In genomic region chr13:28637714-28638355, GRCh38 we compare ENCODE assay signal across 15 cellular contexts. TPM values are rescaled to one million over a fixed set of nuclear protein-coding genes. Genes with fewer than 3 reads are reported as not detected.
A peak's percentile ranks its signal among the peaks of the same experiment; 100 is the strongest.
DNase-seq lines count a peak whose midpoint lies in the region; ATAC-seq, FAIRE-seq and TF ChIP-seq lines count a peak whose summit lies in the region.
"Had no signal": no experiment of that assay in that cellular context is flagged by ENCODE, and none has a peak within 500 bp of the region (broad histone marks: within the 10 kb centered on the region; RNA-seq: fewer than 3 reads in every experiment).

No MANE protein-coding gene starts in this region.

- H3K4me2 ChIP-seq in H1 (ENCODE audit: insufficient read depth in 1 of 2, low read depth in 2 of 2, low read length in 2 of 2): no peak overlapping the region
- no peak overlapping the region for H3K4me2 ChIP-seq in Karpas-422 (ENCODE audit: low read depth, low read length, poor library complexity, severe bottlenecking)

- H3K4ac ChIP-seq in H1 (replicated peaks; ENCODE audit: insufficient read length, low read depth, low read length): no peak overlapping the region

- H3K79me1 ChIP-seq in H1 (ENCODE audit: low read depth, low read length): no peaks in the 10 kb centered on the region

- DNase-seq in H1 (ENCODE audit: low read depth in 1 of 2, low spot score in 2 of 2) (no peak), lower leg skin (ENCODE audit: low spot score in 2 of 2) (no peak), ovary (no peak), Karpas-422 (no peak)
- DNase-seq: dorsolateral prefrontal cortex, foreskin melanocyte, kidney, NCI-H1436, NCI-H748 treated with DMSO at 0.1 percent for 48 hours, SHP77 treated with DMSO at 0.1 percent for 48 hours had no signal

- peak overlapping the region; percentile 61; the same call in 1 of the 2 replicates for H2BK5ac ChIP-seq in H1 (ENCODE audit: low read depth, low read length)

- H3K4me1 Mint-ChIP-seq in stimulated activated memory B cell treated with anti-CD40 and anti-IgM and Interleukin-4, amounts not matched to agents 10 μg/mL and 1 μg/mL and 100 μg/mL, for 72 hours: peaks cover 22% of the 10 kb centered on the region

- TF ChIP-seq POLR2A in H1 (IDR thresholded peaks at IDR 0.05; ENCODE audit: control extremely low read depth in 1 of 2, low read depth in 2 of 2, low read length in 2 of 2): no peak
- no peak for TF ChIP-seq POLR2A in lower leg skin (IDR thresholded peaks at IDR 0.05)
- TF ChIP-seq POLR2A in ovary (IDR thresholded peaks at IDR 0.05): no peak

- no peak for TF ChIP-seq CTCF in H1 (IDR thresholded peaks at IDR 0.05; ENCODE audit: control extremely low read depth in 1 of 3, insufficient read depth in 1 of 3, low read depth in 1 of 3, low read length in 3 of 3)
- TF ChIP-seq CTCF in lower leg skin (IDR thresholded peaks at IDR 0.05): no peak
- no peak for TF ChIP-seq CTCF in ovary (IDR thresholded peaks at IDR 0.05)

- H3K56ac ChIP-seq in H1 (replicated peaks; ENCODE audit: insufficient read length, low read depth, low read length): no peak overlapping the region

- H3K9me3 Mint-ChIP-seq in stimulated activated memory B cell treated with anti-CD40 and anti-IgM and Interleukin-4, amounts not matched to agents 10 μg/mL and 1 μg/mL and 100 μg/mL, for 72 hours: no peaks in the 10 kb centered on the region
- H3K9me3 Mint-ChIP-seq: nephron had no signal

- FAIRE-seq in H1 (lab: Jason Lieb, UNC): no peak
- FAIRE-seq: kidney had no signal

- H3K9me3 ChIP-seq in H1 (ENCODE audit: insufficient read depth in 2 of 2, low read depth in 1 of 2, low read length in 1 of 2) (no peaks in the 10 kb centered on the region), ovary (no peaks in the 10 kb centered on the region), Karpas-422 (ENCODE audit: low read length) (no peaks in the 10 kb centered on the region)
- H3K9me3 ChIP-seq: tibial nerve had no signal

- H3K27ac ChIP-seq in H1 (ENCODE audit: low read depth, low read length) (no peak overlapping the region), ovary (no peak overlapping the region), Karpas-422 (ENCODE audit: low read length) (no peak overlapping the region)

- H3K23ac ChIP-seq in H1 (ENCODE audit: insufficient read length): no peak overlapping the region

- ATAC-seq in GM18502 (IDR thresholded peaks at IDR 0.05; ENCODE audit: poor library complexity, unreplicated experiment): peak; percentile 35
- peak; percentile 38 for ATAC-seq in HG03139 (IDR thresholded peaks at IDR 0.05; ENCODE audit: unreplicated experiment)
- peak; percentile 75 for ATAC-seq in stimulated activated memory B cell treated with anti-CD40 and anti-IgM and Interleukin-4, amounts not matched to agents 10 μg/mL and 1 μg/mL and 100 μg/mL, for 72 hours

- no peak overlapping the region for H2AK5ac ChIP-seq in H1 (ENCODE audit: low read depth, low read length)

- H3K27me3 ChIP-seq in H1 (replicated peaks in 1 of 4; ENCODE audit: control insufficient read depth in 3 of 4, extremely low read depth in 1 of 4, insufficient read depth in 3 of 4, low read length in 3 of 4) (no peaks in the 10 kb centered on the region), ovary (no peaks in the 10 kb centered on the region), Karpas-422 (ENCODE audit: low read length) (0 out of 2 replicates have a peak, but pooled peaks cover 3% of the 10 kb centered on the region)
- H3K27me3 ChIP-seq: dorsolateral prefrontal cortex, tibial nerve had no signal

- H3K18ac ChIP-seq in H1 (ENCODE audit: extremely low read depth, low read length): no peak overlapping the region

- H3K27me3 Mint-ChIP-seq in stimulated activated memory B cell treated with anti-CD40 and anti-IgM and Interleukin-4, amounts not matched to agents 10 μg/mL and 1 μg/mL and 100 μg/mL, for 72 hours: peaks cover 9% of the 10 kb centered on the region

- no peak overlapping the region for H4K91ac ChIP-seq in H1 (replicated peaks; ENCODE audit: insufficient read length, low read length)

- H3K4me3 ChIP-seq in H1 (ENCODE audit: extremely low read depth in 1 of 4, insufficient read depth in 2 of 4, low read depth in 3 of 4, low read length in 4 of 4): no peak overlapping the region
- H3K4me3 ChIP-seq in lower leg skin (ENCODE audit: low read depth, poor library complexity, severe bottlenecking): no peak overlapping the region
- no peak overlapping the region for H3K4me3 ChIP-seq in ovary
- H3K4me3 ChIP-seq in Karpas-422 (ENCODE audit: low read length): no peak overlapping the region
- H3K4me3 ChIP-seq: tibial nerve had no signal

- peaks cover 0 to 3% (median 1%) of the 10 kb centered on the region in 4 experiments; a peak in 3 of 7 replicates for H3K4me1 ChIP-seq in H1 (replicated peaks in 1 of 4; ENCODE audit: control insufficient read depth in 3 of 4, insufficient read depth in 4 of 4, low read length in 3 of 4)
- no peaks in the 10 kb centered on the region for H3K4me1 ChIP-seq in ovary (ENCODE audit: insufficient read depth)
- H3K4me1 ChIP-seq in Karpas-422 (ENCODE audit: low read length): peaks cover 6% of the 10 kb centered on the region

- peak overlapping the region; percentile 59 for H3K4me3 Mint-ChIP-seq in stimulated activated memory B cell treated with anti-CD40 and anti-IgM and Interleukin-4, amounts not matched to agents 10 μg/mL and 1 μg/mL and 100 μg/mL, for 72 hours
- H3K4me3 Mint-ChIP-seq: nephron had no signal

- no peak overlapping the region for H3K14ac ChIP-seq in H1 (ENCODE audit: insufficient read length)

- no peak overlapping the region for H3K9ac ChIP-seq in H1 (replicated peaks in 1 of 4; ENCODE audit: extremely low read depth in 1 of 4, low read depth in 3 of 4, low read length in 3 of 4)
- no peak overlapping the region for H3K9ac ChIP-seq in Karpas-422 (ENCODE audit: low read length)

- TF ChIP-seq RAD21 in H1 (IDR thresholded peaks at IDR 0.05 in 1 of 2, conservative IDR thresholded peaks at IDR 0.05 in 1 of 2; ENCODE audit: low read depth in 2 of 2, low read length in 2 of 2): peak in 1 of 2 experiments; percentile 9; a peak in 1 of 4 replicates

- H3K36me3 ChIP-seq in H1 (ENCODE audit: control insufficient read depth in 2 of 4, insufficient read depth in 4 of 4, low read length in 3 of 4): no peaks in the 10 kb centered on the region
- no peaks in the 10 kb centered on the region for H3K36me3 ChIP-seq in ovary
- H3K36me3 ChIP-seq in Karpas-422 (ENCODE audit: insufficient read depth, low read length): no peaks in the 10 kb centered on the region
- H3K36me3 ChIP-seq: tibial nerve had no signal

- no peaks in the 10 kb centered on the region for H3K9me2 ChIP-seq in Karpas-422 (replicated peaks; ENCODE audit: insufficient read depth, low read length)

- H3K79me2 ChIP-seq in H1 (ENCODE audit: control insufficient read depth in 1 of 2, insufficient read depth in 2 of 2, low read length in 2 of 2) (no peaks in the 10 kb centered on the region), Karpas-422 (ENCODE audit: low read length) (no peaks in the 10 kb centered on the region)

- no peak overlapping the region for H4K5ac ChIP-seq in H1 (ENCODE audit: insufficient read length, low read depth, low read length)

- 76% methylated on average over 3 of the region's 3 CpGs; no CpG with 5 or more reads in 1 of the 2 experiments for WGBS in H1 (ENCODE audit: extremely low coverage in 1 of 2, insufficient coverage in 1 of 2, insufficient read length in 1 of 2, insufficient replicate concordance in 2 of 2, low coverage in 1 of 2, low lambda C conversion rate in 2 of 2, missing lambda C conversion rate in 1 of 2), 2 experiments
- WGBS in lower leg skin, 2 donors: 55 to 68% methylated on average over 3 of the region's 3 CpGs
- WGBS in ovary, 3 donors: 9 to 26% (median 12%) methylated on average over 3 of the region's 3 CpGs

- H3K27ac Mint-ChIP-seq in stimulated activated memory B cell treated with anti-CD40 and anti-IgM and Interleukin-4, amounts not matched to agents 10 μg/mL and 1 μg/mL and 100 μg/mL, for 72 hours: peak overlapping the region; percentile 55
- H3K27ac Mint-ChIP-seq: nephron had no signal

- H2BK12ac ChIP-seq in H1 (ENCODE audit: low read depth, low read length): peak overlapping the region; percentile 29; the same call in 1 of the 2 replicates

- no peak overlapping the region for H2BK120ac ChIP-seq in H1 (replicated peaks; ENCODE audit: low read depth, low read length)

- CTCF ChIA-PET in H1 (lab: Charles Lee; ENCODE audit: partially characterized antibody): interaction anchor here (0.6 to 2.2 kb wide), 16 partner anchors 11 to 309 kb away, joined by 3 to 10 read pairs (median 4); no protein-coding TSS in a partner anchor

- H4K20me1 ChIP-seq in H1 (replicated peaks in 1 of 2; ENCODE audit: control insufficient read depth in 1 of 2, insufficient read depth in 2 of 2, low read length in 2 of 2) (no peaks in the 10 kb centered on the region), Karpas-422 (ENCODE audit: insufficient read depth, low read depth, low read length) (no peaks in the 10 kb centered on the region)

- H3K36me3 Mint-ChIP-seq in stimulated activated memory B cell treated with anti-CD40 and anti-IgM and Interleukin-4, amounts not matched to agents 10 μg/mL and 1 μg/mL and 100 μg/mL, for 72 hours: no peaks in the 10 kb centered on the region

- H2AFZ ChIP-seq in H1 (ENCODE audit: low read length) (no peak overlapping the region), Karpas-422 (ENCODE audit: low read length) (no peak overlapping the region)

- H4K8ac ChIP-seq in H1 (ENCODE audit: extremely low read depth, insufficient read depth, low read length): no peak overlapping the region

- TF ChIP-seq EP300 in H1 (IDR thresholded peaks at IDR 0.05; ENCODE audit: borderline replicate concordance in 1 of 2, low read depth in 2 of 2, low read length in 2 of 2) (no peak), ovary (IDR thresholded peaks at IDR 0.05) (no peak)

- POLR2A ChIA-PET in H1 (lab: Charles Lee; ENCODE audit: partially characterized antibody): no interaction called here

- H2BK20ac ChIP-seq in H1 (ENCODE audit: low read length): no peak overlapping the region

- H2BK15ac ChIP-seq in H1 (ENCODE audit: low read length): no peak overlapping the region

- H3K23me2 ChIP-seq in H1 (ENCODE audit: low read depth, low read length): no peaks in the 10 kb centered on the region

- intact Hi-C loops in lower leg skin (cut with DNase I; ENCODE audit: low total_unique reads) (loop anchor here (5.0 kb wide), 1 partner anchor 311 kb away; no protein-coding TSS in a partner anchor), ovary (cut with DNase I) (no loop called here)

RNA-seq across cellular contexts. Expression of gene POMP, which starts 21.1 kb away (rescaled TPM):
- total RNA-seq in H1 (2021; fragmentation: NEBNext Ultra II Directional; extraction: Animal tissue kit (Norgen Biotek cat#: 25700)): 111 and 115 TPM in 2 replicates
- polyA plus RNA-seq in H1 (2011; rRNA removed) (16.1 and 38.4 TPM in 2 replicates), ovary (10 to 100 TPM; 34.2 to 53.8 TPM)
- 42.5 TPM for polyA plus RNA-seq in H1 (2011; cell fraction: cytosol; rRNA removed)
- 5.1 TPM for polyA plus RNA-seq in H1 (2011; cell fraction: nucleus; rRNA removed)
- 107 to 210 TPM (median 113 TPM) in 4 replicates for polyA plus RNA-seq in H1 (2012, experiment 1 of 2)
- polyA plus RNA-seq in H1 (2012, experiment 2 of 2): 79.5 TPM
- 131 TPM for polyA plus RNA-seq in H1 (2013, experiment 1 of 2)
- polyA plus RNA-seq in H1 (2013, experiment 2 of 2): 131 TPM
- 17.9 and 21.3 TPM in 2 replicates for polyA minus RNA-seq in H1 (2011; rRNA and poly(A)+ RNA removed)
- polyA minus RNA-seq in H1 (2011; cell fraction: cytosol; rRNA and poly(A)+ RNA removed): 20.0 TPM
- polyA minus RNA-seq in H1 (2011; cell fraction: nucleus; rRNA and poly(A)+ RNA removed): 11.6 TPM
- total RNA-seq in lower leg skin (10 to 100 TPM; 23.8 to 43.4 (median 40.3) TPM), ovary (10 to 100 TPM; 28.5 to 41.5 (median 31.6) TPM)
- 34.4 and 57.1 TPM in 2 replicates for total RNA-seq in Karpas-422 (2014; rRNA removed; shearing (Covaris generic); ENCODE audit: low replicate concordance)
